1 cellular context compared by ENCODE assay signal in the genomic region with DNA sequence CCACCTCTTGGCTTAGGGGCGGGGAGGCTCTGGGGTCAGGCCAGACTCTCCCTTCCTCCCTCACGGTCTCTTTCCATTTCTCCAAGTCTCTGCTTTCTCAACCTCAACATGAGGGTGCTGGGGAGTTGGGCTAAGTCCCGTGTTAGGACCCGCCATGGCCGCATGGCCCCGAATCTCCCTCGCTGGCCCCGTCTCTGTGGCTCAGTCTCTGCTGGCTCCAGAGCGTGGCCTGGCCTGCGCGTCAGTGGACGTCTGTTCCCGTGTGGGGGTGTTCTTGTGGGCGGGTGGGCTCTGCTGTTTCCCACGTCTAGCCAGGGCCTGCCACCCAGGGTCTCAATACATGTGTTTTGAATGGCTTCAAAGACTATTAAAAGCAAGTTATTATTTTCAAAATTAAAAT.
TF ChIP-seq lines count a peak whose summit lies in the region.

No MANE protein-coding gene starts in this region.

TF ChIP-seq in HepG2, 621 proteins besides CTCF, POLR2A, EP300 and RAD21 (continued from another document):
- TF ChIP-seq, protein P1, sequence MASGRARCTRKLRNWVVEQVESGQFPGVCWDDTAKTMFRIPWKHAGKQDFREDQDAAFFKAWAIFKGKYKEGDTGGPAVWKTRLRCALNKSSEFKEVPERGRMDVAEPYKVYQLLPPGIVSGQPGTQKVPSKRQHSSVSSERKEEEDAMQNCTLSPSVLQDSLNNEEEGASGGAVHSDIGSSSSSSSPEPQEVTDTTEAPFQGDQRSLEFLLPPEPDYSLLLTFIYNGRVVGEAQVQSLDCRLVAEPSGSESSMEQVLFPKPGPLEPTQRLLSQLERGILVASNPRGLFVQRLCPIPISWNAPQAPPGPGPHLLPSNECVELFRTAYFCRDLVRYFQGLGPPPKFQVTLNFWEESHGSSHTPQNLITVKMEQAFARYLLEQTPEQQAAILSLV (CRISPR knock-in tag; IDR thresholded peaks at IDR 0.05; ENCODE audit: borderline replicate concordance): no peak
